In genomic region chr11:124882339-124883071, GRCh38 we compare ENCODE assay signal across 1 cellular context.
TF ChIP-seq lines count a peak whose summit lies in the region.

No MANE protein-coding gene starts in this region.

TF ChIP-seq in IMR-90, 13 proteins besides CTCF, POLR2A, EP300 and RAD21:
- TF ChIP-seq CEBPB (IDR thresholded peaks at IDR 0.05; ENCODE audit: low read depth, low read length) (no peak), FOS (IDR thresholded peaks at IDR 0.05; ENCODE audit: low read depth, low read length) (no peak), MAFK (IDR thresholded peaks at IDR 0.05; ENCODE audit: low read depth, low read length) (no peak)
- TF ChIP-seq, protein P1, sequence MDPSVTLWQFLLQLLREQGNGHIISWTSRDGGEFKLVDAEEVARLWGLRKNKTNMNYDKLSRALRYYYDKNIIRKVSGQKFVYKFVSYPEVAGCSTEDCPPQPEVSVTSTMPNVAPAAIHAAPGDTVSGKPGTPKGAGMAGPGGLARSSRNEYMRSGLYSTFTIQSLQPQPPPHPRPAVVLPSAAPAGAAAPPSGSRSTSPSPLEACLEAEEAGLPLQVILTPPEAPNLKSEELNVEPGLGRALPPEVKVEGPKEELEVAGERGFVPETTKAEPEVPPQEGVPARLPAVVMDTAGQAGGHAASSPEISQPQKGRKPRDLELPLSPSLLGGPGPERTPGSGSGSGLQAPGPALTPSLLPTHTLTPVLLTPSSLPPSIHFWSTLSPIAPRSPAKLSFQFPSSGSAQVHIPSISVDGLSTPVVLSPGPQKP (IDR thresholded peaks at IDR 0.05; ENCODE audit: borderline replicate concordance, low read depth, low read length): no peak
